In genomic region chr11:65211293-65212105, GRCh38 we compare ENCODE assay signal across 24 cellular contexts. TPM values are rescaled to one million over a fixed set of nuclear protein-coding genes. Genes with fewer than 3 reads are reported as not detected.
DNase-seq lines count a peak whose midpoint lies in the region; ATAC-seq, FAIRE-seq and TF ChIP-seq lines count a peak whose summit lies in the region.
"Had no signal": no experiment of that assay in that cellular context is flagged by ENCODE, and none has a peak within 500 bp of the region (broad histone marks: within the 10 kb centered on the region; RNA-seq: fewer than 3 reads in every experiment).

No MANE protein-coding gene starts in this region.

- H3K4me3 Mint-ChIP-seq in T-helper 17 cell, result no peak overlapping the region
- H3K4me3 Mint-ChIP-seq: CD4-positive, CD25-positive, alpha-beta regulatory T cell; naive thymus-derived CD4-positive, alpha-beta T cell had no signal

- ATAC-seq in Right ventricle myocardium inferior (peak; percentile 6), T-helper 17 cell (no peak), HG03520 (IDR thresholded peaks at IDR 0.05; ENCODE audit: unreplicated experiment) (no peak)
- ATAC-seq: A549; naive thymus-derived CD4-positive, alpha-beta T cell; psoas muscle had no signal

- H3K9ac ChIP-seq in kidney (ENCODE audit: low read length in 2 of 2), result no peak overlapping the region

- DNase-seq in Right ventricle myocardium inferior (ENCODE audit: missing footprints) (no peak), right atrium auricular region (ENCODE audit: low spot score) (no peak), T-helper 17 cell (no peak), kidney (peak; percentile 77), NCI-H748 (lab: John Stamatoyannopoulos, UW; ENCODE audit: unreplicated experiment) (no peak), GM20000 (ENCODE audit: low spot score) (no peak)
- no peak for DNase-seq in activated CD4-positive, CD25-positive, alpha-beta regulatory T cell treated with anti-CD3 and anti-CD28 coated beads, Interleukin-2, amount 50 U/mL, for 72 hours
- DNase-seq: activated gamma-delta T cell treated with Interleukin-2 at 50 U/mL for 16 hours; amygdala; CD4-positive, CD25-positive, alpha-beta regulatory T cell; MG63; NCI-H1694 treated with DMSO at 0.1 percent for 48 hours; NCI-H446; psoas muscle; stimulated activated naive CD4-positive, alpha-beta T cell treated with Interleukin-2 at 50 U/mL for 16 hours; T-helper 2 cell; trophoblast cell had no signal

- FAIRE-seq in kidney (lab: Jason Lieb, UNC), result no peak
- FAIRE-seq: A549, endometrium had no signal

- H3K27me3 ChIP-seq in right atrium auricular region, result no peaks in the 10 kb centered on the region
- H3K27me3 ChIP-seq: MG63 had no signal

- H3K9me3 ChIP-seq in right atrium auricular region (no peaks in the 10 kb centered on the region), T-helper 17 cell (ENCODE audit: control insufficient read depth, low read length, poor library complexity, severe bottlenecking) (no peaks in the 10 kb centered on the region), kidney (ENCODE audit: control insufficient read depth in 1 of 2, low read length in 2 of 2) (no peaks in the 10 kb centered on the region)
- H3K9me3 ChIP-seq: A549, MG63, psoas muscle had no signal

- intact Hi-C loops in Right ventricle myocardium inferior (cut with DNase I) (no loop called here), kidney (cut with DNase I) (no loop called here)

- peaks cover 51% of the 10 kb centered on the region for H3K36me3 ChIP-seq in right atrium auricular region
- peaks cover 16 to 37% of the 10 kb centered on the region in 2 donors for H3K36me3 ChIP-seq in kidney (ENCODE audit: control insufficient read depth in 1 of 2, insufficient read depth in 2 of 2, low read length in 2 of 2)

- H3K27ac ChIP-seq in right atrium auricular region (no peak overlapping the region), kidney (ENCODE audit: low read depth in 2 of 2, low read length in 2 of 2) (no peak overlapping the region)
- H3K27ac ChIP-seq: A549, psoas muscle had no signal

- H3K4me3 ChIP-seq in right atrium auricular region, result no peak overlapping the region
- no peak overlapping the region for H3K4me3 ChIP-seq in kidney (ENCODE audit: low read length in 2 of 2)
- H3K4me3 ChIP-seq: A549, lung, MG63, psoas muscle had no signal

- TF ChIP-seq CTCF in right atrium auricular region (IDR thresholded peaks at IDR 0.05) (no peak), kidney (IDR thresholded peaks at IDR 0.05; ENCODE audit: borderline replicate concordance, extremely low read depth, insufficient read depth) (no peak), GM20000 (IDR thresholded peaks at IDR 0.05; ENCODE audit: extremely low read depth, missing control alignments) (no peak)

- H3K36me3 Mint-ChIP-seq in T-helper 17 cell (ENCODE audit: low read depth), result peaks cover 6% of the 10 kb centered on the region

- H3K27me3 Mint-ChIP-seq in T-helper 17 cell, result no peaks in the 10 kb centered on the region
- H3K27me3 Mint-ChIP-seq: CD4-positive, CD25-positive, alpha-beta regulatory T cell; naive thymus-derived CD4-positive, alpha-beta T cell had no signal

- peaks cover 21% of the 10 kb centered on the region for H3K4me1 Mint-ChIP-seq in T-helper 17 cell

- peak overlapping the region; percentile 11 for H3K27ac Mint-ChIP-seq in T-helper 17 cell
- H3K27ac Mint-ChIP-seq: CD4-positive, CD25-positive, alpha-beta regulatory T cell had no signal

- H3K4me1 ChIP-seq in right atrium auricular region (no peaks in the 10 kb centered on the region), kidney (ENCODE audit: control insufficient read depth in 1 of 2, insufficient read depth in 1 of 2, low read depth in 1 of 2, low read length in 2 of 2) (peaks cover 0 to 3% of the 10 kb centered on the region in 2 donors)
- H3K4me1 ChIP-seq: A549, psoas muscle had no signal

RNA-seq across cellular contexts. Expression of gene CAPN1, which starts 29.8 kb away (rescaled TPM):
- total RNA-seq in Right ventricle myocardium inferior, result 82.9 TPM
- total RNA-seq in right atrium auricular region, result 10 to 100 TPM; 89.9 to 93.0 TPM
- total RNA-seq in T-helper 17 cell, result 100 to 1,000 TPM; 154 to 190 TPM
- total RNA-seq in kidney, result 328 TPM
- polyA plus RNA-seq in kidney (ENCODE audit: insufficient read depth, low read depth, low replicate concordance), result 92.5 TPM

RNA-seq across cellular contexts. Expression of gene SPDYC, which starts 41.5 kb away (rescaled TPM):
- total RNA-seq in Right ventricle myocardium inferior (not detected), right atrium auricular region (not detected), T-helper 17 cell (under 1 TPM in 1 of 2 donors, not detected in 1; 0.68 TPM), kidney (not detected)
- polyA plus RNA-seq in kidney (ENCODE audit: insufficient read depth, low read depth, low replicate concordance), result 0.43 TPM
- total RNA-seq: CD4-positive, CD25-positive, alpha-beta regulatory T cell; chondrocyte; HT1080; lung; naive thymus-derived CD4-positive, alpha-beta T cell; psoas muscle had no signal
- polyA plus RNA-seq: A549; CD4-positive, CD25-positive, alpha-beta regulatory T cell; lung; naive thymus-derived CD4-positive, alpha-beta T cell; psoas muscle had no signal

RNA-seq across cellular contexts. Expression of gene POLA2, which starts 50.3 kb away (rescaled TPM):
- total RNA-seq in Right ventricle myocardium inferior, result 2.9 TPM
- total RNA-seq in right atrium auricular region, result 10 to 100 TPM in 1 of 2 donors, 1 to 10 TPM in 1; 4.5 to 12.4 TPM
- total RNA-seq in T-helper 17 cell, result 10 to 100 TPM; 13.0 to 15.4 TPM
- total RNA-seq in kidney, result 6.5 TPM
- 13.6 TPM for polyA plus RNA-seq in kidney (ENCODE audit: insufficient read depth, low read depth, low replicate concordance)
